Comparison of ENCODE assay signal across 1 cellular context in the genomic region with DNA sequence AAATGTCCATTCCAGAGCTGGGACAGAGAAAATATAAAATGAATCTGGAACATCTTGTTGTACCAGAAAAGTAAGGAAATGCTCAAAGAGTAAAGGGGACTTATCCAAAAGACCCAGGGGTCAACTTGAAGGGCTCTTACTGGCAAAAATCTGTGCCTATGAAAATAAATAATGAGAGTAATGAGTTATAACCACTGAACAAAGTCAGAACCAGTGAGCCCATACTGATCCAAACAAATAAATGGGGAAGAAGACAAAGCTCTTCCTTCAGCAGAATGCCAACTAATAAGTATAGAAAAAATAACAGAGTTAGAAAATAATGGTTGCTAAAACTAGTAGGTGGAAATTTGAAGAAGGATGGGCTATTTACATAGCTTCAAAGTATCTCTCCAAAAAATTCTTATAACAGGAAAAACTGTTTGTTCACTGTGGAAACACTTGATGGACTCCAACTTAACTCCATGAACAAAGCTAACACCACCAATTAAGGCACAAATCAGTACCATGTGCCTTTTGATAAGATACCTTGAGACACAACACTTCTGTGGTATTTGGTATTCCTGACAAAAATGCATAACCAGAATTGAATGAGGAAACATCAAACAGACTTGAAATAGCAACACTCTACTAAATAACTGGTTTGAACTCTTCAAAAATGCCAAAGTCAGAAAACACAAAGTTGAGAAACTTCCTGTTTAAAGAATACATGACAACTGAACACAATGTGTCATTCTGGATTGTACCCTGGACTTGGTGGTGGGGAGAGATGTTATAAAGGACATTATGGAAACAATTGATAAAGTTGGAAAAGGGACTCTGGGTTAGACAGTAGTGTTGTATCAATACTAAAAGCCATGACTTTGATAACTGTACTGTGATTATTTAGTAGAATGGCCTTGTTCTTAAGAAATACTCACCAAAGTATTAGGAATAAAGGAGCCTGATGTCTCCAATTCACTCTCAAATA.
TF ChIP-seq lines count a peak whose summit lies in the region.

No MANE protein-coding gene starts in this region.

TF ChIP-seq in GM23338, 12 proteins besides CTCF, POLR2A, EP300 and RAD21:
- TF ChIP-seq ETS1 (IDR thresholded peaks at IDR 0.05) (no peak), JUNB (IDR thresholded peaks at IDR 0.05; ENCODE audit: unreplicated experiment) (no peak)
